In genomic region chr22:39233736-39234120, GRCh38 we compare ENCODE assay signal across 17 cellular contexts. TPM values are rescaled to one million over a fixed set of nuclear protein-coding genes. Genes with fewer than 3 reads are reported as not detected.
DNase-seq lines count a peak whose midpoint lies in the region; ATAC-seq and TF ChIP-seq lines count a peak whose summit lies in the region.
"Had no signal": no experiment of that assay in that cellular context is flagged by ENCODE, and none has a peak within 500 bp of the region (broad histone marks: within the 10 kb centered on the region; RNA-seq: fewer than 3 reads in every experiment).

No MANE protein-coding gene starts in this region.

- no peak overlapping the region for H3K9ac ChIP-seq in mammary epithelial cell (ENCODE audit: insufficient read depth, low read length)
- H3K9ac ChIP-seq: GM23248 had no signal

- H3K79me2 ChIP-seq in mammary epithelial cell (ENCODE audit: insufficient read depth, low read length) (peaks cover 36% of the 10 kb centered on the region), osteoblast (ENCODE audit: insufficient read depth, low read length) (no peaks in the 10 kb centered on the region)

- H3K9me3 ChIP-seq in breast epithelium (no peaks in the 10 kb centered on the region), mammary epithelial cell (replicated peaks; ENCODE audit: insufficient read depth, low read length) (no peaks in the 10 kb centered on the region), right cardiac atrium (ENCODE audit: control insufficient read depth, low read length) (no peaks in the 10 kb centered on the region), osteoblast (ENCODE audit: low read depth, low read length) (no peaks in the 10 kb centered on the region), uterus (no peaks in the 10 kb centered on the region), testis (no peaks in the 10 kb centered on the region)
- H3K9me3 ChIP-seq: body of pancreas had no signal

- TF ChIP-seq POLR2A in breast epithelium (IDR thresholded peaks at IDR 0.05) (no peak), uterus (IDR thresholded peaks at IDR 0.05) (no peak), testis (IDR thresholded peaks at IDR 0.05) (no peak)

- H4K20me1 ChIP-seq in mammary epithelial cell (ENCODE audit: insufficient read depth, low read length) (no peaks in the 10 kb centered on the region), osteoblast (ENCODE audit: insufficient read depth, low read length) (no peaks in the 10 kb centered on the region)

- H3K27ac ChIP-seq in breast epithelium = peak overlapping the region; percentile 50 to 81
- H3K27ac ChIP-seq in mammary epithelial cell (ENCODE audit: insufficient read depth, low read depth, low read length) = no peak overlapping the region
- H3K27ac ChIP-seq in right cardiac atrium (ENCODE audit: low read length) = peak overlapping the region; percentile 97
- no peak overlapping the region for H3K27ac ChIP-seq in osteoblast (ENCODE audit: low read depth, low read length)
- peak overlapping the region; percentile 59 to 70 for H3K27ac ChIP-seq in uterus
- peak overlapping the region in 1 of 2 donors; percentile 56 for H3K27ac ChIP-seq in testis
- H3K27ac ChIP-seq: GM23248 had no signal

- no peak overlapping the region for H2AFZ ChIP-seq in mammary epithelial cell (ENCODE audit: low read depth, low read length)
- no peak overlapping the region for H2AFZ ChIP-seq in osteoblast (ENCODE audit: low read length)
- H2AFZ ChIP-seq: GM23248 had no signal

- H3K36me3 ChIP-seq in breast epithelium (no peaks in the 10 kb centered on the region), mammary epithelial cell (ENCODE audit: insufficient read depth, low read length) (peaks cover 3% of the 10 kb centered on the region), osteoblast (ENCODE audit: insufficient read depth, low read length) (no peaks in the 10 kb centered on the region), uterus (no peaks in the 10 kb centered on the region), testis (ENCODE audit: low read depth, missing control alignments) (no peaks in the 10 kb centered on the region)

- BruUV-seq in mammary epithelial cell (replicated peaks; lab: Mats Ljungman, UMichigan) = no TSS peak

- in situ Hi-C loops in mammary epithelial cell (cut with MboI; ENCODE audit: low sequenced_read_pairs in 2 of 2) = no loop called here

- ATAC-seq in right cardiac atrium = peak; percentile 32 to 34
- ATAC-seq: body of pancreas had no signal

- H3K27me3 ChIP-seq in breast epithelium (no peaks in the 10 kb centered on the region), mammary epithelial cell (ENCODE audit: insufficient read depth, low read length) (no peaks in the 10 kb centered on the region), right cardiac atrium (ENCODE audit: control insufficient read depth, insufficient read depth) (no peaks in the 10 kb centered on the region), osteoblast (ENCODE audit: insufficient read depth, low read length) (peaks cover 25% of the 10 kb centered on the region), uterus (no peaks in the 10 kb centered on the region), testis (no peaks in the 10 kb centered on the region)
- H3K27me3 ChIP-seq: body of pancreas had no signal

- TF ChIP-seq CTCF in breast epithelium (IDR thresholded peaks at IDR 0.05) (no peak), mammary epithelial cell (conservative IDR thresholded peaks at IDR 0.05 in 1 of 2, IDR thresholded peaks at IDR 0.05 in 1 of 2; ENCODE audit: extremely low read depth in 1 of 2, insufficient read depth in 1 of 2, low read depth in 1 of 2, low read length in 2 of 2) (no peak), osteoblast (IDR thresholded peaks at IDR 0.05; ENCODE audit: extremely low read depth, low read depth, low read length) (no peak), uterus (IDR thresholded peaks at IDR 0.05) (no peak), testis (IDR thresholded peaks at IDR 0.05) (no peak)

- no peak for DNase-seq in breast epithelium (ENCODE audit: low spot score in 2 of 2)
- no peak for DNase-seq in mammary epithelial cell
- DNase-seq in right cardiac atrium = peak; percentile 64 to 86 (median 81)
- peak; percentile 85 for DNase-seq in osteoblast (ENCODE audit: insufficient read length, low spot score, missing footprints)
- no peak for DNase-seq in uterus
- no peak for DNase-seq in activated CD8-positive, alpha-beta memory T cell treated with anti-CD3 and anti-CD28 coated beads, Interleukin-2, amount 50 U/mL, for 4 hours
- no peak for DNase-seq in testis
- DNase-seq in HUDEP-2 (lab: John Stamatoyannopoulos, UW; ENCODE audit: unreplicated experiment in 76 of 76) = no peak
- DNase-seq: activated CD4-positive, alpha-beta T cell treated with anti-CD3 and anti-CD28 coated beads for 4 hours; activated CD8-positive, alpha-beta memory T cell treated with anti-CD3 and anti-CD28 coated beads, Interleukin-2, amount 50 U/mL, for 48 hours; DND-41; GM23248; NCI-H146; NCI-H226; stimulated activated CD4-positive, alpha-beta T cell treated with anti-CD3 and anti-CD28 coated beads, Interleukin-15, amount 100 ng/mL, for 24 hours; T-helper 9 cell had no signal

- no CpG with 5 or more reads among the region's 10 CpGs for WGBS in mammary epithelial cell (ENCODE audit: low coverage, missing lambda C conversion rate)
- 20% methylated on average over 10 of the region's 10 CpGs for WGBS in right cardiac atrium
- 62 to 82% methylated on average over 6 to 10 of the region's 10 CpGs for WGBS in testis, 2 donors

- H3K4me2 ChIP-seq in mammary epithelial cell (ENCODE audit: insufficient read depth, low read depth, low read length) = no peak overlapping the region
- H3K4me2 ChIP-seq in osteoblast (ENCODE audit: insufficient read depth, low read length) = no peak overlapping the region

- dilution Hi-C loops in mammary epithelial cell (cut with HindIII; ENCODE audit: low sequenced_read_pairs) = loop anchor here (25.0 kb wide), 1 partner anchor 279 kb away; the partner anchor contains the start of genes ATF4 and MIEF1

- H3K4me1 ChIP-seq in breast epithelium = peaks cover 4 to 19% of the 10 kb centered on the region in 2 donors
- H3K4me1 ChIP-seq in mammary epithelial cell (ENCODE audit: insufficient read depth, low read length) = peaks cover 12% of the 10 kb centered on the region
- peaks cover 25% of the 10 kb centered on the region for H3K4me1 ChIP-seq in right cardiac atrium (ENCODE audit: control insufficient read depth, insufficient read depth, low read length)
- peaks cover 6% of the 10 kb centered on the region for H3K4me1 ChIP-seq in osteoblast (ENCODE audit: insufficient read depth, low read length)
- H3K4me1 ChIP-seq in uterus = peaks cover 0 to 9% of the 10 kb centered on the region in 2 donors
- H3K4me1 ChIP-seq in testis = peaks cover 24% of the 10 kb centered on the region

- intact Hi-C loops in breast epithelium (cut with DNase I; ENCODE audit: low total_unique reads) = loop anchor here (2.0 kb wide), 1 partner anchor 55 kb away; no protein-coding TSS in a partner anchor
- intact Hi-C loops in mammary epithelial cell (cut with micrococcal nuclease) = no loop called here
- intact Hi-C loops in right cardiac atrium (cut with DNase I) = loop anchor here in 2 of 4 donors (5.0 to 10.0 kb wide), 2 partner anchors 56 to 59 kb away; no protein-coding TSS in a partner anchor
- intact Hi-C loops in uterus (cut with DNase I; ENCODE audit: low total_unique reads) = no loop called here
- intact Hi-C loops in testis (cut with DNase I; ENCODE audit: low total_unique reads) = no loop called here

- CTCF ChIA-PET in mammary epithelial cell (lab: Charles Lee; ENCODE audit: low non-redundant PET) = no interaction called here

- H3K4me3 ChIP-seq in breast epithelium (no peak overlapping the region), mammary epithelial cell (replicated peaks in 1 of 3; ENCODE audit: insufficient read depth in 1 of 3, low read depth in 2 of 3, low read length in 3 of 3) (no peak overlapping the region), right cardiac atrium (ENCODE audit: low read length) (no peak overlapping the region), osteoblast (ENCODE audit: insufficient read depth, low read length) (no peak overlapping the region), uterus (no peak overlapping the region), testis (no peak overlapping the region)
- H3K4me3 ChIP-seq: body of pancreas, GM23248 had no signal

RNA-seq across cellular contexts. Expression of gene PDGFB, which starts 11.1 kb away (rescaled TPM):
- total RNA-seq in breast epithelium (10 to 100 TPM in 1 of 3 donors, 1 to 10 TPM in 2; 5.3 to 11.1 (median 8.5) TPM), mammary epithelial cell (10 to 100 TPM; 11.2 to 29.2 TPM), right cardiac atrium (10 to 100 TPM in 3 of 4 donors, 1 to 10 TPM in 1; 9.3 to 82.1 (median 20.6) TPM), osteoblast (under 0.01 TPM in 1 of 2 replicates, not detected in the other), uterus (10 to 100 TPM in 1 of 4 donors, 1 to 10 TPM in 3; 2.0 to 24.8 (median 5.6) TPM), testis (10 to 100 TPM in 1 of 2 donors, 1 to 10 TPM in 1; 9.8 to 13.3 TPM)
- polyA plus RNA-seq in mammary epithelial cell (9.1 TPM), right cardiac atrium (15.4 TPM), testis (ENCODE audit: insufficient read depth, low read depth, low replicate concordance) (7.7 TPM)
- 32.0 TPM for polyA minus RNA-seq in mammary epithelial cell
- total RNA-seq: GM23248 had no signal

Comparison
In these comparisons a context has a peak if more than half of its experiments do, and no peak if none do; other contexts are left out.
1. H3K27ac ChIP-seq: peak in breast epithelium (2 of 2), right cardiac atrium (single experiment) and uterus (2 of 2); none in mammary epithelial cell (single experiment) and osteoblast (single experiment).
2. DNase-seq: peak in right cardiac atrium (3 of 3) and osteoblast (single experiment); none in breast epithelium (0 of 2), mammary epithelial cell (single experiment), uterus (0 of 2), activated CD8-positive, alpha-beta memory T cell treated with anti-CD3 and anti-CD28 coated beads, Interleukin-2, amount 50 U/mL, for 4 hours (single experiment), testis (single experiment) and HUDEP-2 (0 of 76).